Comparison of ENCODE assay signal across 16 cellular contexts in the genomic region with DNA sequence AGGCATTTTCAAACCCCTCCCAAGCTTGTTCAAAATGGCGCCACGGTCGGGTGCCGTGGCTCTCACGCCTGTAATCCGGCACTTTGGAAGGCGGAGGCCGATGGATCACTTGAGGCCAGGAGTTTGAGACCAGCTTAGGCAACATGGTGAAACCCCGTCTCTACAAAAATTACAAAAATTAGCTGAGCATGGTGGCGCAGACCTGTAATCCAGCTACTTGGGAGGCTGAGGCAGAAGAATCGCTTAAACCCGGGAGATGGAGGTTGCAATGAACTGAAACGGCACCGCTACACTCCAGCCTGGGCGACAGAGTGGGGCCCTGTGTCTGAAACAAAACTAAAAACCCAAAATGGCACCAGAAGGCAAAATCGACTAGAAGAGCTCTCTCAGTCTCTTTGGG.
DNase-seq lines count a peak whose midpoint lies in the region; ATAC-seq and TF ChIP-seq lines count a peak whose summit lies in the region.
"Had no signal": no experiment of that assay in that cellular context is flagged by ENCODE, and none has a peak within 500 bp of the region (broad histone marks: within the 10 kb centered on the region; RNA-seq: fewer than 3 reads in every experiment).

No MANE protein-coding gene starts in this region.

- no peak for ATAC-seq in activated CD8-positive, alpha-beta memory T cell treated with anti-CD3 and anti-CD28 coated beads, Interleukin-2, amount 10 ng/mL, durations not matched to agents 7 days and 5 days
- ATAC-seq: GM23338, HCT116 had no signal

- TF ChIP-seq CTCF in type B pancreatic cell (conservative IDR thresholded peaks at IDR 0.05): no peak

- H3K36me3 Mint-ChIP-seq in activated CD8-positive, alpha-beta memory T cell treated with anti-CD3 and anti-CD28 coated beads, Interleukin-2, amount 10 ng/mL, durations not matched to agents 7 days and 5 days: peaks cover 1% of the 10 kb centered on the region
- H3K36me3 Mint-ChIP-seq in type B pancreatic cell: no peaks in the 10 kb centered on the region
- H3K36me3 Mint-ChIP-seq: CD4-positive, alpha-beta memory T cell had no signal

- no peaks in the 10 kb centered on the region for H3K9me3 Mint-ChIP-seq in activated CD8-positive, alpha-beta memory T cell treated with anti-CD3 and anti-CD28 coated beads, Interleukin-2, amount 10 ng/mL, durations not matched to agents 7 days and 5 days (ENCODE audit: low read depth)
- H3K9me3 Mint-ChIP-seq in type B pancreatic cell: no peaks in the 10 kb centered on the region
- H3K9me3 Mint-ChIP-seq: CD4-positive, alpha-beta memory T cell; GM23338; H9 had no signal

- peaks cover 41% of the 10 kb centered on the region for H3K4me1 Mint-ChIP-seq in activated CD8-positive, alpha-beta memory T cell treated with anti-CD3 and anti-CD28 coated beads, Interleukin-2, amount 10 ng/mL, durations not matched to agents 7 days and 5 days
- no peaks in the 10 kb centered on the region for H3K4me1 Mint-ChIP-seq in type B pancreatic cell (ENCODE audit: unreplicated experiment)
- H3K4me1 Mint-ChIP-seq: CD4-positive, alpha-beta memory T cell; GM23338; H9 had no signal

- CTCF ChIA-PET in activated CD8-positive, alpha-beta memory T cell treated with anti-CD3 and anti-CD28 coated beads, Interleukin-2, amount 10 ng/mL, durations not matched to agents 7 days and 5 days (lab: Charles Lee): interaction anchor here (1.4 kb wide), 1 partner anchor 9 kb away, joined by 6 read pairs; no protein-coding TSS in a partner anchor

- no peak for DNase-seq in activated CD8-positive, alpha-beta memory T cell treated with anti-CD3 and anti-CD28 coated beads, Interleukin-2, amount 10 ng/mL, durations not matched to agents 7 days and 5 days
- no peak for DNase-seq in activated CD8-positive, alpha-beta memory T cell treated with anti-CD3 and anti-CD28 coated beads, Interleukin-2, amount 50 U/mL, for 4 hours
- DNase-seq in islet precursor cell (peak; percentile 22), type B pancreatic cell (ENCODE audit: extremely low spot score, unreplicated experiment) (peak; percentile 48), iPS-NIHi11 (ENCODE audit: low spot score) (no peak)
- DNase-seq in stimulated activated CD4-positive, alpha-beta T cell treated with anti-CD3 and anti-CD28 coated beads, Interleukin-12 subunit alpha, Interleukin-12 subunit beta, amount 100 ng/mL, for 4 hours: no peak
- DNase-seq: C1 segment of cervical spinal cord; Calu3; CD4-positive, alpha-beta memory T cell; COR-L47; DMS53; DMS79 treated with DMSO at 0.1 percent for 48 hours; GF-D8; H9 had no signal

- H3K27ac Mint-ChIP-seq in activated CD8-positive, alpha-beta memory T cell treated with anti-CD3 and anti-CD28 coated beads, Interleukin-2, amount 10 ng/mL, durations not matched to agents 7 days and 5 days: peak overlapping the region; percentile 7
- no peak overlapping the region for H3K27ac Mint-ChIP-seq in type B pancreatic cell
- H3K27ac Mint-ChIP-seq: CD4-positive, alpha-beta memory T cell; GM23338 had no signal

- H3K27me3 Mint-ChIP-seq in activated CD8-positive, alpha-beta memory T cell treated with anti-CD3 and anti-CD28 coated beads, Interleukin-2, amount 10 ng/mL, durations not matched to agents 7 days and 5 days: peaks cover 29% of the 10 kb centered on the region
- peaks cover 45% of the 10 kb centered on the region for H3K27me3 Mint-ChIP-seq in type B pancreatic cell

- no peak overlapping the region for H3K4me3 Mint-ChIP-seq in activated CD8-positive, alpha-beta memory T cell treated with anti-CD3 and anti-CD28 coated beads, Interleukin-2, amount 10 ng/mL, durations not matched to agents 7 days and 5 days
- H3K4me3 Mint-ChIP-seq in type B pancreatic cell: no peak overlapping the region
- H3K4me3 Mint-ChIP-seq: CD4-positive, alpha-beta memory T cell; GM23338; H9 had no signal

Comparison
In these comparisons a context has a peak if more than half of its experiments do, and no peak if none do; other contexts are left out.
1. DNase-seq: peak in islet precursor cell (single experiment) and type B pancreatic cell (single experiment); none in activated CD8-positive, alpha-beta memory T cell treated with anti-CD3 and anti-CD28 coated beads, Interleukin-2, amount 10 ng/mL, durations not matched to agents 7 days and 5 days (single experiment), activated CD8-positive, alpha-beta memory T cell treated with anti-CD3 and anti-CD28 coated beads, Interleukin-2, amount 50 U/mL, for 4 hours (single experiment), iPS-NIHi11 (single experiment) and stimulated activated CD4-positive, alpha-beta T cell treated with anti-CD3 and anti-CD28 coated beads, Interleukin-12 subunit alpha, Interleukin-12 subunit beta, amount 100 ng/mL, for 4 hours (single experiment).